8 cellular contexts compared by ENCODE assay signal in the genomic region with DNA sequence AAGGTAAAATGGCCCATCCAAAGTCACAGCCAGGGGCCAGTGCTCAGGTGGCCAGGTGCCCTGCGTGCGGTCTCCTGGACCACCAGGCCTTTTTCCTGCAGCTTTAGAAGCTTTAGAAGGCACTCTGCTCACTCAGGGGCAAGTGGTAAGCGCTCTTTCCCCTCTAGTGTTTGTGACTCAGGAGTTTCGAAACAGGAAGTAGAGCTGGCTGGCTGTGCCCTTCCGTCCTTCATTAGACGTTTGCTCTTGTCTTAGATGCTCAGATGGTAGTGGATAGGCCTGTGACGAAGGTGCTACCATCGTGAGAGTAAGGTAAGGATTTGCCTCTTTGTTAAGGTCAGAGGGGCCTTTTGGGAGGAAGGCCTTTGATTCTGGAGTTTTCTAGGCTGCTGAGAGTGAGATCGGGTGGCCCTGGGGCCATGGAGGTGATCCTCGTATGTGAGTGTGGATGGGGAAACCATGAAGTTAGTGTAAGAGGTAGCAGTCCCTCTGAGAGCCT. TPM values are rescaled to one million over a fixed set of nuclear protein-coding genes. Genes with fewer than 3 reads are reported as not detected.
A peak's percentile ranks its signal among the peaks of the same experiment; 100 is the strongest.
DNase-seq lines count a peak whose midpoint lies in the region; ATAC-seq and TF ChIP-seq lines count a peak whose summit lies in the region.

A gene (plus strand): TSS at position 235 of the 499 bp plus-strand sequence. CDS start 5,951 bp downstream, outside the sequence.

- peaks cover 22% of the 10 kb centered on the region for H3K36me3 Mint-ChIP-seq in T-helper 1 cell treated with Interleukin-12 subunit alpha and Interleukin-12 subunit beta and Interleukin-4 antibody, amounts not matched to agents 30 μg/mL and 1 μg/mL, for 36 hours (ENCODE audit: low read depth)

- H3K27me3 Mint-ChIP-seq in T-helper 1 cell treated with Interleukin-12 subunit alpha and Interleukin-12 subunit beta and Interleukin-4 antibody, amounts not matched to agents 30 μg/mL and 1 μg/mL, for 36 hours (ENCODE audit: low read depth), result no peaks in the 10 kb centered on the region

- H4K20me1 ChIP-seq in DOHH2 (ENCODE audit: control insufficient read depth, insufficient read depth, low read depth, low read length), result peaks cover 3% of the 10 kb centered on the region

- H3K4me1 ChIP-seq in DOHH2 (ENCODE audit: control insufficient read depth, low read length) (peaks cover 52% of the 10 kb centered on the region), left lung (peaks cover 18 to 73% of the 10 kb centered on the region in 2 donors)

- H3K9me2 ChIP-seq in DOHH2 (replicated peaks; ENCODE audit: control insufficient read depth, low read length), result no peaks in the 10 kb centered on the region

- H3K4me3 ChIP-seq in DOHH2 (ENCODE audit: low read length) (peak within 1 kb of the TSS; percentile 88), left lung (peak within 1 kb of the TSS in 1 of 2 donors; percentile 60)

- no peaks in the 10 kb centered on the region for H3K9me3 ChIP-seq in DOHH2 (ENCODE audit: control insufficient read depth, insufficient read depth, low read length)
- no peaks in the 10 kb centered on the region for H3K9me3 ChIP-seq in left lung

- no peaks in the 10 kb centered on the region for H3K27me3 ChIP-seq in DOHH2 (ENCODE audit: control insufficient read depth, low read length)
- H3K27me3 ChIP-seq in left lung, result no peaks in the 10 kb centered on the region

- peak; percentile 41 for ATAC-seq in HG03280 (IDR thresholded peaks at IDR 0.05; ENCODE audit: unreplicated experiment)
- peak; percentile 41 for ATAC-seq in left lung
- no peak for ATAC-seq in GM21529 (IDR thresholded peaks at IDR 0.05; ENCODE audit: unreplicated experiment)

- DNase-seq in amniotic epithelial cell (ENCODE audit: low read depth) (peak; percentile 79), left lung (peak in 1 of 2 donors; percentile 59), NCI-H2081 treated with DMSO at 0.1 percent for 48 hours (lab: John Stamatoyannopoulos, UW) (no peak)
- peak; percentile 39 to 42 for DNase-seq in stimulated activated CD8-positive, alpha-beta memory T cell treated with anti-CD3 and anti-CD28 coated beads, Interleukin-2, amount 100 ng/mL, for 1 hour (ENCODE audit: low read depth in 2 of 2)

- peak within 1 kb of the TSS; percentile 93 for H3K4me2 ChIP-seq in DOHH2 (ENCODE audit: low read length)

- TF ChIP-seq CTCF in DOHH2 (IDR thresholded peaks at IDR 0.05; ENCODE audit: low read depth, low read length, poor library complexity, severe bottlenecking) (no peak), left lung (IDR thresholded peaks at IDR 0.05) (no peak)

- peak within 1 kb of the TSS; percentile 90 for H3K27ac ChIP-seq in DOHH2 (ENCODE audit: low read depth, low read length)
- H3K27ac ChIP-seq in left lung, result peak within 1 kb of the TSS; percentile 95 to 99

- H3K36me3 ChIP-seq in DOHH2 (ENCODE audit: control insufficient read depth, low read length) (peaks cover 4% of the 10 kb centered on the region; the same call in 1 of the 2 replicates), left lung (no peaks in the 10 kb centered on the region)

- no peaks in the 10 kb centered on the region for H3K9me3 Mint-ChIP-seq in T-helper 1 cell treated with Interleukin-12 subunit alpha and Interleukin-12 subunit beta and Interleukin-4 antibody, amounts not matched to agents 30 μg/mL and 1 μg/mL, for 36 hours

- H3F3A ChIP-seq in DOHH2 (ENCODE audit: control insufficient read depth, insufficient read depth), result peaks cover 22% of the 10 kb centered on the region

- H3K27ac Mint-ChIP-seq in T-helper 1 cell treated with Interleukin-12 subunit alpha and Interleukin-12 subunit beta and Interleukin-4 antibody, amounts not matched to agents 30 μg/mL and 1 μg/mL, for 36 hours, result peak within 1 kb of the TSS; percentile 97

- H3K79me2 ChIP-seq in DOHH2 (ENCODE audit: control insufficient read depth, low read length), result peaks cover 58% of the 10 kb centered on the region

- peak within 1 kb of the TSS; percentile 94 for H3K4me3 Mint-ChIP-seq in T-helper 1 cell treated with Interleukin-12 subunit alpha and Interleukin-12 subunit beta and Interleukin-4 antibody, amounts not matched to agents 30 μg/mL and 1 μg/mL, for 36 hours

- peaks cover 50% of the 10 kb centered on the region for H3K4me1 Mint-ChIP-seq in T-helper 1 cell treated with Interleukin-12 subunit alpha and Interleukin-12 subunit beta and Interleukin-4 antibody, amounts not matched to agents 30 μg/mL and 1 μg/mL, for 36 hours (ENCODE audit: low read depth)

- intact Hi-C loops in left lung (cut with DNase I), result no loop called here

RNA-seq across cellular contexts. Expression of the gene that starts here (rescaled TPM):
- 10 to 100 TPM; 26.3 to 40.4 TPM for total RNA-seq in left lung
